Comparison of ENCODE assay signal across 1 cellular context in genomic region chr20:46683939-46684750, GRCh38.
TF ChIP-seq lines count a peak whose summit lies in the region.

No MANE protein-coding gene starts in this region.

TF ChIP-seq in HepG2, 621 proteins besides CTCF, POLR2A, EP300 and RAD21 (continues in another document):
- TF ChIP-seq, protein P1, sequence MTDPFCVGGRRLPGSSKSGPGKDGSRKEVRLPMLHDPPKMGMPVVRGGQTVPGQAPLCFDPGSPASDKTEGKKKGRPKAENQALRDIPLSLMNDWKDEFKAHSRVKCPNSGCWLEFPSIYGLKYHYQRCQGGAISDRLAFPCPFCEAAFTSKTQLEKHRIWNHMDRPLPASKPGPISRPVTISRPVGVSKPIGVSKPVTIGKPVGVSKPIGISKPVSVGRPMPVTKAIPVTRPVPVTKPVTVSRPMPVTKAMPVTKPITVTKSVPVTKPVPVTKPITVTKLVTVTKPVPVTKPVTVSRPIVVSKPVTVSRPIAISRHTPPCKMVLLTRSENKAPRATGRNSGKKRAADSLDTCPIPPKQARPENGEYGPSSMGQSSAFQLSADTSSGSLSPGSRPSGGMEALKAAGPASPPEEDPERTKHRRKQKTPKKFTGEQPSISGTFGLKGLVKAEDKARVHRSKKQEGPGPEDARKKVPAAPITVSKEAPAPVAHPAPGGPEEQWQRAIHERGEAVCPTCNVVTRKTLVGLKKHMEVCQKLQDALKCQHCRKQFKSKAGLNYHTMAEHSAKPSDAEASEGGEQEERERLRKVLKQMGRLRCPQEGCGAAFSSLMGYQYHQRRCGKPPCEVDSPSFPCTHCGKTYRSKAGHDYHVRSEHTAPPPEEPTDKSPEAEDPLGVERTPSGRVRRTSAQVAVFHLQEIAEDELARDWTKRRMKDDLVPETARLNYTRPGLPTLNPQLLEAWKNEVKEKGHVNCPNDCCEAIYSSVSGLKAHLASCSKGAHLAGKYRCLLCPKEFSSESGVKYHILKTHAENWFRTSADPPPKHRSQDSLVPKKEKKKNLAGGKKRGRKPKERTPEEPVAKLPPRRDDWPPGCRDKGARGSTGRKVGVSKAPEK (CRISPR knock-in tag; IDR thresholded peaks at IDR 0.05; ENCODE audit: borderline replicate concordance), result no peak
- TF ChIP-seq, protein P2, sequence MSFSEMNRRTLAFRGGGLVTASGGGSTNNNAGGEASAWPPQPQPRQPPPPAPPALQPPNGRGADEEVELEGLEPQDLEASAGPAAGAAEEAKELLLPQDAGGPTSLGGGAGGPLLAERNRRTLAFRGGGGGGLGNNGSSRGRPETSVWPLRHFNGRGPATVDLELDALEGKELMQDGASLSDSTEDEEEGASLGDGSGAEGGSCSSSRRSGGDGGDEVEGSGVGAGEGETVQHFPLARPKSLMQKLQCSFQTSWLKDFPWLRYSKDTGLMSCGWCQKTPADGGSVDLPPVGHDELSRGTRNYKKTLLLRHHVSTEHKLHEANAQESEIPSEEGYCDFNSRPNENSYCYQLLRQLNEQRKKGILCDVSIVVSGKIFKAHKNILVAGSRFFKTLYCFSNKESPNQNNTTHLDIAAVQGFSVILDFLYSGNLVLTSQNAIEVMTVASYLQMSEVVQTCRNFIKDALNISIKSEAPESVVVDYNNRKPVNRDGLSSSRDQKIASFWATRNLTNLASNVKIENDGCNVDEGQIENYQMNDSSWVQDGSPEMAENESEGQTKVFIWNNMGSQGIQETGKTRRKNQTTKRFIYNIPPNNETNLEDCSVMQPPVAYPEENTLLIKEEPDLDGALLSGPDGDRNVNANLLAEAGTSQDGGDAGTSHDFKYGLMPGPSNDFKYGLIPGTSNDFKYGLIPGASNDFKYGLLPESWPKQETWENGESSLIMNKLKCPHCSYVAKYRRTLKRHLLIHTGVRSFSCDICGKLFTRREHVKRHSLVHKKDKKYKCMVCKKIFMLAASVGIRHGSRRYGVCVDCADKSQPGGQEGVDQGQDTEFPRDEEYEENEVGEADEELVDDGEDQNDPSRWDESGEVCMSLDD (CRISPR knock-in tag; IDR thresholded peaks at IDR 0.05; ENCODE audit: borderline replicate concordance), result no peak
- TF ChIP-seq, protein P3, sequence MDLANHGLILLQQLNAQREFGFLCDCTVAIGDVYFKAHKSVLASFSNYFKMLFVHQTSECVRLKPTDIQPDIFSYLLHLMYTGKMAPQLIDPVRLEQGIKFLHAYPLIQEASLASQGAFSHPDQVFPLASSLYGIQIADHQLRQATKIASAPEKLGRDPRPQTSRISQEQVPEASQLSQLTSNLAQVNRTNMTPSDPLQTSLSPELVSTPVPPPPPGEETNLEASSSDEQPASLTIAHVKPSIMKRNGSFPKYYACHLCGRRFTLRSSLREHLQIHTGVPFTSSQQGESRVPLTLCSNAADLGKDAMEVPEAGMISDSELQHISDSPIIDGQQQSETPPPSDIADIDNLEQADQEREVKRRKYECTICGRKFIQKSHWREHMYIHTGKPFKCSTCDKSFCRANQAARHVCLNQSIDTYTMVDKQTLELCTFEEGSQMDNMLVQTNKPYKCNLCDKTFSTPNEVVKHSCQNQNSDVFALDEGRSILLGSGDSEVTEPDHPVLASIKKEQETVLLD (CRISPR knock-in tag; IDR thresholded peaks at IDR 0.05; ENCODE audit: low read depth), result 0 out of 2 replicates have a peak, but pooled peaks have one; percentile 25
- no peak for TF ChIP-seq ZNF781 (CRISPR knock-in tag; IDR thresholded peaks at IDR 0.05; ENCODE audit: borderline replicate concordance, not compliant biosample characterization)
- no peak for TF ChIP-seq NCOA2 (CRISPR knock-in tag; IDR thresholded peaks at IDR 0.05)
- TF ChIP-seq SRSF1 (optimal IDR thresholded peaks at IDR 0.05; ENCODE audit: low read depth, low read length), result no peak
- TF ChIP-seq BCL6 (CRISPR knock-in tag; IDR thresholded peaks at IDR 0.05), result no peak
- no peak for TF ChIP-seq GZF1 (CRISPR knock-in tag; IDR thresholded peaks at IDR 0.05)
- no peak for TF ChIP-seq TBX3 (IDR thresholded peaks at IDR 0.05; ENCODE audit: borderline replicate concordance)
- no peak for TF ChIP-seq CHD2 (IDR thresholded peaks at IDR 0.05; ENCODE audit: low read depth, low read length)
- TF ChIP-seq, protein P4, sequence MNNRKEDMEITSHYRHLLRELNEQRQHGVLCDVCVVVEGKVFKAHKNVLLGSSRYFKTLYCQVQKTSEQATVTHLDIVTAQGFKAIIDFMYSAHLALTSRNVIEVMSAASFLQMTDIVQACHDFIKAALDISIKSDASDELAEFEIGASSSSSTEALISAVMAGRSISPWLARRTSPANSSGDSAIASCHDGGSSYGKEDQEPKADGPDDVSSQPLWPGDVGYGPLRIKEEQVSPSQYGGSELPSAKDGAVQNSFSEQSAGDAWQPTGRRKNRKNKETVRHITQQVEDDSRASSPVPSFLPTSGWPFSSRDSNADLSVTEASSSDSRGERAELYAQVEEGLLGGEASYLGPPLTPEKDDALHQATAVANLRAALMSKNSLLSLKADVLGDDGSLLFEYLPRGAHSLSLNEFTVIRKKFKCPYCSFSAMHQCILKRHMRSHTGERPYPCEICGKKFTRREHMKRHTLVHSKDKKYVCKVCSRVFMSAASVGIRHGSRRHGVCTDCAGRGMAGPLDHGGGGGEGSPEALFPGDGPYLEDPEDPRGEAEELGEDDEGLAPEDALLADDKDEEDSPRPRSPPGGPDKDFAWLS (CRISPR knock-in tag; IDR thresholded peaks at IDR 0.05; ENCODE audit: borderline replicate concordance), result no peak
- no peak for TF ChIP-seq ZKSCAN1 (IDR thresholded peaks at IDR 0.05; ENCODE audit: low read length)
- TF ChIP-seq CC2D1A (CRISPR knock-in tag; IDR thresholded peaks at IDR 0.05), result no peak
- TF ChIP-seq RFXAP (CRISPR knock-in tag; IDR thresholded peaks at IDR 0.05; ENCODE audit: borderline replicate concordance), result no peak
- no peak for TF ChIP-seq CAMTA2 (CRISPR knock-in tag; IDR thresholded peaks at IDR 0.05; ENCODE audit: borderline replicate concordance)
- no peak for TF ChIP-seq ZNF563 (CRISPR knock-in tag; IDR thresholded peaks at IDR 0.05)
- 0 out of 2 replicates have a peak, but pooled peaks have one; percentile 41 for TF ChIP-seq MTERF4 (CRISPR knock-in tag; IDR thresholded peaks at IDR 0.05)
- TF ChIP-seq, protein P5, sequence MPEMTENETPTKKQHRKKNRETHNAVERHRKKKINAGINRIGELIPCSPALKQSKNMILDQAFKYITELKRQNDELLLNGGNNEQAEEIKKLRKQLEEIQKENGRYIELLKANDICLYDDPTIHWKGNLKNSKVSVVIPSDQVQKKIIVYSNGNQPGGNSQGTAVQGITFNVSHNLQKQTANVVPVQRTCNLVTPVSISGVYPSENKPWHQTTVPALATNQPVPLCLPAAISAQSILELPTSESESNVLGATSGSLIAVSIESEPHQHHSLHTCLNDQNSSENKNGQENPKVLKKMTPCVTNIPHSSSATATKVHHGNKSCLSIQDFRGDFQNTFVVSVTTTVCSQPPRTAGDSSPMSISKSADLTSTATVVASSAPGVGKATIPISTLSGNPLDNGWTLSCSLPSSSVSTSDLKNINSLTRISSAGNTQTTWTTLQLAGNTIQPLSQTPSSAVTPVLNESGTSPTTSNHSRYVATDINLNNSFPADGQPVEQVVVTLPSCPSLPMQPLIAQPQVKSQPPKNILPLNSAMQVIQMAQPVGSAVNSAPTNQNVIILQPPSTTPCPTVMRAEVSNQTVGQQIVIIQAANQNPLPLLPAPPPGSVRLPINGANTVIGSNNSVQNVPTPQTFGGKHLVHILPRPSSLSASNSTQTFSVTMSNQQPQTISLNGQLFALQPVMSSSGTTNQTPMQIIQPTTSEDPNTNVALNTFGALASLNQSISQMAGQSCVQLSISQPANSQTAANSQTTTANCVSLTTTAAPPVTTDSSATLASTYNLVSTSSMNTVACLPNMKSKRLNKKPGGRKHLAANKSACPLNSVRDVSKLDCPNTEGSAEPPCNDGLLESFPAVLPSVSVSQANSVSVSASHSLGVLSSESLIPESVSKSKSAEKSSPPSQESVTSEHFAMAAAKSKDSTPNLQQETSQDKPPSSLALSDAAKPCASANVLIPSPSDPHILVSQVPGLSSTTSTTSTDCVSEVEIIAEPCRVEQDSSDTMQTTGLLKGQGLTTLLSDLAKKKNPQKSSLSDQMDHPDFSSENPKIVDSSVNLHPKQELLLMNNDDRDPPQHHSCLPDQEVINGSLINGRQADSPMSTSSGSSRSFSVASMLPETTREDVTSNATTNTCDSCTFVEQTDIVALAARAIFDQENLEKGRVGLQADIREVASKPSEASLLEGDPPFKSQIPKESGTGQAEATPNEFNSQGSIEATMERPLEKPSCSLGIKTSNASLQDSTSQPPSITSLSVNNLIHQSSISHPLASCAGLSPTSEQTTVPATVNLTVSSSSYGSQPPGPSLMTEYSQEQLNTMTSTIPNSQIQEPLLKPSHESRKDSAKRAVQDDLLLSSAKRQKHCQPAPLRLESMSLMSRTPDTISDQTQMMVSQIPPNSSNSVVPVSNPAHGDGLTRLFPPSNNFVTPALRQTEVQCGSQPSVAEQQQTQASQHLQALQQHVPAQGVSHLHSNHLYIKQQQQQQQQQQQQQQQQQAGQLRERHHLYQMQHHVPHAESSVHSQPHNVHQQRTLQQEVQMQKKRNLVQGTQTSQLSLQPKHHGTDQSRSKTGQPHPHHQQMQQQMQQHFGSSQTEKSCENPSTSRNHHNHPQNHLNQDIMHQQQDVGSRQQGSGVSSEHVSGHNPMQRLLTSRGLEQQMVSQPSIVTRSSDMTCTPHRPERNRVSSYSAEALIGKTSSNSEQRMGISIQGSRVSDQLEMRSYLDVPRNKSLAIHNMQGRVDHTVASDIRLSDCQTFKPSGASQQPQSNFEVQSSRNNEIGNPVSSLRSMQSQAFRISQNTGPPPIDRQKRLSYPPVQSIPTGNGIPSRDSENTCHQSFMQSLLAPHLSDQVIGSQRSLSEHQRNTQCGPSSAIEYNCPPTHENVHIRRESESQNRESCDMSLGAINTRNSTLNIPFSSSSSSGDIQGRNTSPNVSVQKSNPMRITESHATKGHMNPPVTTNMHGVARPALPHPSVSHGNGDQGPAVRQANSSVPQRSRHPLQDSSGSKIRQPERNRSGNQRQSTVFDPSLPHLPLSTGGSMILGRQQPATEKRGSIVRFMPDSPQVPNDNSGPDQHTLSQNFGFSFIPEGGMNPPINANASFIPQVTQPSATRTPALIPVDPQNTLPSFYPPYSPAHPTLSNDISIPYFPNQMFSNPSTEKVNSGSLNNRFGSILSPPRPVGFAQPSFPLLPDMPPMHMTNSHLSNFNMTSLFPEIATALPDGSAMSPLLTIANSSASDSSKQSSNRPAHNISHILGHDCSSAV (CRISPR knock-in tag; IDR thresholded peaks at IDR 0.05; ENCODE audit: borderline replicate concordance), result no peak
- TF ChIP-seq POLR2G (IDR thresholded peaks at IDR 0.05; ENCODE audit: low read depth, low read length), result 0 out of 2 replicates have a peak, but pooled peaks have one; percentile 54
- TF ChIP-seq ZNF138 (CRISPR knock-in tag; IDR thresholded peaks at IDR 0.05; ENCODE audit: low read depth), result no peak
- no peak for TF ChIP-seq ZNF10 (CRISPR knock-in tag; IDR thresholded peaks at IDR 0.05; ENCODE audit: borderline replicate concordance, low read depth)
- TF ChIP-seq SIX1 (CRISPR knock-in tag; IDR thresholded peaks at IDR 0.05; ENCODE audit: borderline replicate concordance), result no peak
- no peak for TF ChIP-seq ZKSCAN5 (CRISPR knock-in tag; IDR thresholded peaks at IDR 0.05)
- no peak for TF ChIP-seq HNRNPL (IDR thresholded peaks at IDR 0.05; ENCODE audit: low read depth, low read length)
- no peak for TF ChIP-seq NR1H2 (CRISPR knock-in tag; IDR thresholded peaks at IDR 0.05; ENCODE audit: borderline replicate concordance, low read depth)
- TF ChIP-seq RBM22 (optimal IDR thresholded peaks at IDR 0.05; ENCODE audit: low read length), result peak; percentile 88
- TF ChIP-seq, protein P6, sequence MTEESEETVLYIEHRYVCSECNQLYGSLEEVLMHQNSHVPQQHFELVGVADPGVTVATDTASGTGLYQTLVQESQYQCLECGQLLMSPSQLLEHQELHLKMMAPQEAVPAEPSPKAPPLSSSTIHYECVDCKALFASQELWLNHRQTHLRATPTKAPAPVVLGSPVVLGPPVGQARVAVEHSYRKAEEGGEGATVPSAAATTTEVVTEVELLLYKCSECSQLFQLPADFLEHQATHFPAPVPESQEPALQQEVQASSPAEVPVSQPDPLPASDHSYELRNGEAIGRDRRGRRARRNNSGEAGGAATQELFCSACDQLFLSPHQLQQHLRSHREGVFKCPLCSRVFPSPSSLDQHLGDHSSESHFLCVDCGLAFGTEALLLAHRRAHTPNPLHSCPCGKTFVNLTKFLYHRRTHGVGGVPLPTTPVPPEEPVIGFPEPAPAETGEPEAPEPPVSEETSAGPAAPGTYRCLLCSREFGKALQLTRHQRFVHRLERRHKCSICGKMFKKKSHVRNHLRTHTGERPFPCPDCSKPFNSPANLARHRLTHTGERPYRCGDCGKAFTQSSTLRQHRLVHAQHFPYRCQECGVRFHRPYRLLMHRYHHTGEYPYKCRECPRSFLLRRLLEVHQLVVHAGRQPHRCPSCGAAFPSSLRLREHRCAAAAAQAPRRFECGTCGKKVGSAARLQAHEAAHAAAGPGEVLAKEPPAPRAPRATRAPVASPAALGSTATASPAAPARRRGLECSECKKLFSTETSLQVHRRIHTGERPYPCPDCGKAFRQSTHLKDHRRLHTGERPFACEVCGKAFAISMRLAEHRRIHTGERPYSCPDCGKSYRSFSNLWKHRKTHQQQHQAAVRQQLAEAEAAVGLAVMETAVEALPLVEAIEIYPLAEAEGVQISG (CRISPR knock-in tag; IDR thresholded peaks at IDR 0.05), result no peak
- no peak for TF ChIP-seq PRMT3 (CRISPR knock-in tag; IDR thresholded peaks at IDR 0.05; ENCODE audit: borderline replicate concordance, low read depth)
- no peak for TF ChIP-seq ZNF253 (CRISPR knock-in tag; IDR thresholded peaks at IDR 0.05; ENCODE audit: borderline replicate concordance)
- no peak for TF ChIP-seq ZNF7 (CRISPR knock-in tag; IDR thresholded peaks at IDR 0.05)
- TF ChIP-seq, protein P7, sequence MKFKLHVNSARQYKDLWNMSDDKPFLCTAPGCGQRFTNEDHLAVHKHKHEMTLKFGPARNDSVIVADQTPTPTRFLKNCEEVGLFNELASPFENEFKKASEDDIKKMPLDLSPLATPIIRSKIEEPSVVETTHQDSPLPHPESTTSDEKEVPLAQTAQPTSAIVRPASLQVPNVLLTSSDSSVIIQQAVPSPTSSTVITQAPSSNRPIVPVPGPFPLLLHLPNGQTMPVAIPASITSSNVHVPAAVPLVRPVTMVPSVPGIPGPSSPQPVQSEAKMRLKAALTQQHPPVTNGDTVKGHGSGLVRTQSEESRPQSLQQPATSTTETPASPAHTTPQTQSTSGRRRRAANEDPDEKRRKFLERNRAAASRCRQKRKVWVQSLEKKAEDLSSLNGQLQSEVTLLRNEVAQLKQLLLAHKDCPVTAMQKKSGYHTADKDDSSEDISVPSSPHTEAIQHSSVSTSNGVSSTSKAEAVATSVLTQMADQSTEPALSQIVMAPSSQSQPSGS (CRISPR knock-in tag; IDR thresholded peaks at IDR 0.05), result no peak
- no peak for TF ChIP-seq ZNF580 (CRISPR knock-in tag; IDR thresholded peaks at IDR 0.05; ENCODE audit: borderline replicate concordance, low read depth)
- TF ChIP-seq HCFC1 (IDR thresholded peaks at IDR 0.05; ENCODE audit: low read depth, low read length), result no peak
- no peak for TF ChIP-seq TAF15 (IDR thresholded peaks at IDR 0.05; ENCODE audit: low read depth, low read length, poor library complexity, severe bottlenecking)
- TF ChIP-seq SNAPC2 (CRISPR knock-in tag; IDR thresholded peaks at IDR 0.05), result no peak
- TF ChIP-seq ZBTB38 (CRISPR knock-in tag; IDR thresholded peaks at IDR 0.05), result peak; percentile 74; the same call in 1 of the 2 replicates
- peak; percentile 93 for TF ChIP-seq ZC3H13 (CRISPR knock-in tag; IDR thresholded peaks at IDR 0.05)
